In genomic region chr11:65323813-65324212, GRCh38 we compare ENCODE assay signal across 2 cellular contexts.
TF ChIP-seq lines count a peak whose summit lies in the region.

No MANE protein-coding gene starts in this region.

TF ChIP-seq in HCT116, 20 proteins besides CTCF, POLR2A, EP300 and RAD21:
- TF ChIP-seq ZFX (IDR thresholded peaks at IDR 0.05) (no peak), POLR2AphosphoS5 (IDR thresholded peaks at IDR 0.05; ENCODE audit: low read depth, low read length) (peak; percentile 60), EGR1 (IDR thresholded peaks at IDR 0.05; ENCODE audit: low read depth) (no peak), JUND (IDR thresholded peaks at IDR 0.05) (peak; percentile 37; the same call in 1 of the 2 replicates), CBX3 (IDR thresholded peaks at IDR 0.05; ENCODE audit: low read depth) (no peak), FOSL1 (IDR thresholded peaks at IDR 0.05; ENCODE audit: low read depth) (no peak), MAX (IDR thresholded peaks at IDR 0.05) (no peak), SP1 (IDR thresholded peaks at IDR 0.05; ENCODE audit: low read depth) (no peak), SRF (IDR thresholded peaks at IDR 0.05; ENCODE audit: low read depth) (no peak), SIN3A (IDR thresholded peaks at IDR 0.05; ENCODE audit: low read depth) (no peak), TCF7L2 (IDR thresholded peaks at IDR 0.05; ENCODE audit: borderline replicate concordance, extremely low read depth, insufficient read depth, insufficient read length) (no peak), YY1 (IDR thresholded peaks at IDR 0.05; ENCODE audit: extremely low read depth, insufficient replicate concordance, low read depth, low read length) (no peak), ATF3 (IDR thresholded peaks at IDR 0.05) (no peak), ZNF274 (IDR thresholded peaks at IDR 0.05; ENCODE audit: low read depth, low read length) (no peak), CEBPB (IDR thresholded peaks at IDR 0.05; ENCODE audit: low read depth) (no peak), ELF1 (IDR thresholded peaks at IDR 0.05; ENCODE audit: borderline replicate concordance, low read depth) (no peak)

TF ChIP-seq in WTC11, 78 proteins besides CTCF, POLR2A, EP300 and RAD21:
- no peak for TF ChIP-seq MYBL2 (CRISPR knock-in tag; IDR thresholded peaks at IDR 0.05)
- TF ChIP-seq TP53 (CRISPR knock-in tag; IDR thresholded peaks at IDR 0.05), result no peak
- no peak for TF ChIP-seq TEAD1 (CRISPR knock-in tag; IDR thresholded peaks at IDR 0.05)
- no peak for TF ChIP-seq ZNF219 (CRISPR knock-in tag; IDR thresholded peaks at IDR 0.05; ENCODE audit: borderline replicate concordance)
- TF ChIP-seq ZSCAN18 (CRISPR knock-in tag; IDR thresholded peaks at IDR 0.05), result no peak
- no peak for TF ChIP-seq SP1 (CRISPR knock-in tag; conservative IDR thresholded peaks at IDR 0.05)
- no peak for TF ChIP-seq NR1H2 (CRISPR knock-in tag; IDR thresholded peaks at IDR 0.05)
- TF ChIP-seq ZNF425 (CRISPR knock-in tag; conservative IDR thresholded peaks at IDR 0.05), result no peak
- TF ChIP-seq ETV6 (CRISPR knock-in tag; IDR thresholded peaks at IDR 0.05), result no peak
- no peak for TF ChIP-seq TCF7 (CRISPR knock-in tag; IDR thresholded peaks at IDR 0.05; ENCODE audit: low read depth)
- TF ChIP-seq ZNF121 (CRISPR knock-in tag; IDR thresholded peaks at IDR 0.05), result no peak
- TF ChIP-seq ZBTB21 (CRISPR knock-in tag; IDR thresholded peaks at IDR 0.05; ENCODE audit: borderline replicate concordance), result no peak
- no peak for TF ChIP-seq JAZF1 (CRISPR knock-in tag; IDR thresholded peaks at IDR 0.05)
- TF ChIP-seq FOXP1 (CRISPR knock-in tag; IDR thresholded peaks at IDR 0.05; ENCODE audit: borderline replicate concordance), result no peak
- TF ChIP-seq FOXK1 (CRISPR knock-in tag; IDR thresholded peaks at IDR 0.05), result no peak
- no peak for TF ChIP-seq SOX15 (CRISPR knock-in tag; IDR thresholded peaks at IDR 0.05)
- TF ChIP-seq NFYB (CRISPR knock-in tag; conservative IDR thresholded peaks at IDR 0.05; ENCODE audit: low read depth), result no peak
- TF ChIP-seq RORB (CRISPR knock-in tag; IDR thresholded peaks at IDR 0.05), result no peak
- no peak for TF ChIP-seq CREB1 (CRISPR knock-in tag; IDR thresholded peaks at IDR 0.05)
- TF ChIP-seq ESRRA (CRISPR knock-in tag; IDR thresholded peaks at IDR 0.05; ENCODE audit: borderline replicate concordance), result no peak
